In genomic region chr2:19358242-19359020, GRCh38 we compare ENCODE assay signal across 1 cellular context.
TF ChIP-seq lines count a peak whose summit lies in the region.

Gene OSR1, minus strand, starts transcription at chr2:19358623. Its CDS starts 4,818 bp downstream, at chr2:19353805.

TF ChIP-seq in A549, 52 proteins besides CTCF, POLR2A, EP300 and RAD21 (continued from another document):
- TF ChIP-seq POLR2AphosphoS2 (conservative IDR thresholded peaks at IDR 0.05; ENCODE audit: low read length) = no peak
